ENCODE assay signal across 8 cellular contexts in genomic region chr21:36385909-36386642, GRCh38. TPM values are rescaled to one million over a fixed set of nuclear protein-coding genes. Genes with fewer than 3 reads are reported as not detected.
DNase-seq lines count a peak whose midpoint lies in the region; ATAC-seq and TF ChIP-seq lines count a peak whose summit lies in the region.

No MANE protein-coding gene starts in this region.

- peak overlapping the region; percentile 88 for H3K4me3 Mint-ChIP-seq in activated CD8-positive, alpha-beta T cell treated with anti-CD3 and anti-CD28 coated beads, Interleukin-2, amount 10 ng/mL, durations not matched to agents 7 days and 5 days

- peaks cover 0 to 5% of the 10 kb centered on the region in 2 donors for H3K4me1 ChIP-seq in right atrium auricular region
- peaks cover 10% of the 10 kb centered on the region for H3K4me1 ChIP-seq in suprapubic skin

- H3K27me3 Mint-ChIP-seq in activated CD8-positive, alpha-beta T cell treated with anti-CD3 and anti-CD28 coated beads, Interleukin-2, amount 10 ng/mL, durations not matched to agents 7 days and 5 days (ENCODE audit: low read depth) = no peaks in the 10 kb centered on the region

- ATAC-seq in activated CD8-positive, alpha-beta T cell treated with anti-CD3 and anti-CD28 coated beads, Interleukin-2, amount 10 ng/mL, durations not matched to agents 7 days and 5 days = no peak

- DNase-seq in right atrium auricular region (ENCODE audit: low spot score) (no peak), cardiac septum (ENCODE audit: low spot score) (no peak), suprapubic skin (ENCODE audit: low spot score in 2 of 2) (no peak), mucosa of gallbladder (ENCODE audit: low spot score) (no peak), H4 (ENCODE audit: low spot score) (no peak), DMS79 treated with DMSO at 0.1 percent for 48 hours (lab: John Stamatoyannopoulos, UW) (no peak)
- no peak for DNase-seq in activated CD8-positive, alpha-beta T cell treated with anti-CD3 and anti-CD28 coated beads, Interleukin-2, amount 10 ng/mL, durations not matched to agents 7 days and 5 days

- TF ChIP-seq POLR2A in suprapubic skin (IDR thresholded peaks at IDR 0.05) = no peak

- TF ChIP-seq CTCF in right atrium auricular region (IDR thresholded peaks at IDR 0.05) (no peak), suprapubic skin (IDR thresholded peaks at IDR 0.05) (no peak)

- peaks cover 33% of the 10 kb centered on the region for H3K4me1 Mint-ChIP-seq in activated CD8-positive, alpha-beta T cell treated with anti-CD3 and anti-CD28 coated beads, Interleukin-2, amount 10 ng/mL, durations not matched to agents 7 days and 5 days (ENCODE audit: low read depth)

- H3K36me3 ChIP-seq in right atrium auricular region (no peaks in the 10 kb centered on the region), suprapubic skin (no peaks in the 10 kb centered on the region)

- H3K9me3 Mint-ChIP-seq in activated CD8-positive, alpha-beta T cell treated with anti-CD3 and anti-CD28 coated beads, Interleukin-2, amount 10 ng/mL, durations not matched to agents 7 days and 5 days (ENCODE audit: insufficient read depth) = no peaks in the 10 kb centered on the region

- H3K27ac ChIP-seq in right atrium auricular region (peak overlapping the region; percentile 30 to 70), suprapubic skin (no peak overlapping the region)

- H3K4me3 ChIP-seq in right atrium auricular region (peak overlapping the region; percentile 50 to 72), iPS-18c (ENCODE audit: insufficient read depth, low read depth, low read length) (peak overlapping the region; percentile 69), suprapubic skin (peak overlapping the region; percentile 78)

- H3K36me3 Mint-ChIP-seq in activated CD8-positive, alpha-beta T cell treated with anti-CD3 and anti-CD28 coated beads, Interleukin-2, amount 10 ng/mL, durations not matched to agents 7 days and 5 days (ENCODE audit: low read depth) = peaks cover 46% of the 10 kb centered on the region

- WGBS in suprapubic skin = 68% methylated on average over 19 of the region's 23 CpGs

- no peaks in the 10 kb centered on the region for H3K9me3 ChIP-seq in right atrium auricular region
- H3K9me3 ChIP-seq in iPS-18c (ENCODE audit: control insufficient read depth, insufficient read depth, low read length) = peaks cover 2% of the 10 kb centered on the region
- H3K9me3 ChIP-seq in suprapubic skin = no peaks in the 10 kb centered on the region

- intact Hi-C loops in cardiac septum (cut with DNase I) = no loop called here

- H3K27me3 ChIP-seq in right atrium auricular region (no peaks in the 10 kb centered on the region), suprapubic skin (no peaks in the 10 kb centered on the region)

- peak overlapping the region; percentile 90 for H3K27ac Mint-ChIP-seq in activated CD8-positive, alpha-beta T cell treated with anti-CD3 and anti-CD28 coated beads, Interleukin-2, amount 10 ng/mL, durations not matched to agents 7 days and 5 days

- POLR2A ChIA-PET in activated CD8-positive, alpha-beta T cell treated with anti-CD3 and anti-CD28 coated beads, Interleukin-2, amount 10 ng/mL, durations not matched to agents 7 days and 5 days (lab: Charles Lee) = interaction anchor here (0.7 to 1.9 kb wide), 4 partner anchors 9 to 88 kb away, joined by 3 to 9 read pairs (median 3); partner anchors contain the start of gene MORC3

- TF ChIP-seq EP300 in suprapubic skin (IDR thresholded peaks at IDR 0.05) = no peak

- CTCF ChIA-PET in activated CD8-positive, alpha-beta T cell treated with anti-CD3 and anti-CD28 coated beads, Interleukin-2, amount 10 ng/mL, durations not matched to agents 7 days and 5 days (lab: Charles Lee) = interaction anchor here (1.0 to 1.1 kb wide), 2 partner anchors 10 to 244 kb away, joined by 3 read pairs; no protein-coding TSS in a partner anchor

RNA-seq across cellular contexts. Expression of gene CHAF1B, which starts 0.9 kb away (rescaled TPM):
- total RNA-seq in right atrium auricular region = 1 to 10 TPM in 1 of 2 donors, under 1 TPM in 1; 0.33 to 1.2 TPM
- total RNA-seq in cardiac septum = 0.62 TPM
- total RNA-seq in activated CD8-positive, alpha-beta T cell treated with anti-CD3 and anti-CD28 coated beads, Interleukin-2, amount 10 ng/mL, durations not matched to agents 7 days and 5 days = 10 to 100 TPM; 27.4 to 28.1 TPM
- 1 to 10 TPM; 1.2 to 3.9 (median 2.6) TPM for total RNA-seq in suprapubic skin
- 2.2 TPM for total RNA-seq in mucosa of gallbladder
- total RNA-seq in H4 (2014; rRNA removed; shearing (Covaris generic)) = 12.4 and 19.2 TPM in 2 replicates
